1 cellular context compared by ENCODE assay signal in the genomic region with DNA sequence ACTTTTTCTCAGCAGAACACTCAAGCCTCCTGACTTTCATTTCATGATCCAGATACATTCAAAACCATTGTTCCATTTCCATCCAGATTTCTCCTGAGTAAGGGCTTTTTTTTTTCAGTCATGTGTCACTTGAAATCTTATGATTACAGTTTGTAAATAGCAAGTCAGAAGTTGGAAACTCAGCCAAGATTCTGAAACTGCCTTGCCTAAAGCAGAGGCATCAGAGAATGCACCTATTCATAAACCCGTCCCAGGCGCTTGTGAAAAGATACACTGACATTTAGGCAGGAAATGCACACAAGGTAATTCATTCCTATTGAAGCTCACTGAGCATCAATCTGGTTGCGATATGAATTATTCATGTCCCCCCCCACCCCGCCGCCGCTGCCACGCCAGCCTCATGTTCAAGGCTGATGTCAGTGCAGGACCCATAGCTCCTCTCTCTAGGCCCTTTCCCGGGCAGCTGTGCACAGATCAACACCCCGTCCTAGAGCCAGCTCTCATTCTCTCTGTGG.
A peak's percentile ranks its signal among the peaks of the same experiment; 100 is the strongest.
TF ChIP-seq lines count a peak whose summit lies in the region.

No MANE protein-coding gene starts in this region.

TF ChIP-seq in K562, 482 proteins besides CTCF, POLR2A, EP300 and RAD21:
- 0 out of 2 replicates have a peak, but pooled peaks have one; percentile 2 for TF ChIP-seq ZNF316 (IDR thresholded peaks at IDR 0.05)
- TF ChIP-seq CREM (IDR thresholded peaks at IDR 0.05; ENCODE audit: low read depth): no peak
